Comparison of ENCODE assay signal across 8 cellular contexts in the genomic region with DNA sequence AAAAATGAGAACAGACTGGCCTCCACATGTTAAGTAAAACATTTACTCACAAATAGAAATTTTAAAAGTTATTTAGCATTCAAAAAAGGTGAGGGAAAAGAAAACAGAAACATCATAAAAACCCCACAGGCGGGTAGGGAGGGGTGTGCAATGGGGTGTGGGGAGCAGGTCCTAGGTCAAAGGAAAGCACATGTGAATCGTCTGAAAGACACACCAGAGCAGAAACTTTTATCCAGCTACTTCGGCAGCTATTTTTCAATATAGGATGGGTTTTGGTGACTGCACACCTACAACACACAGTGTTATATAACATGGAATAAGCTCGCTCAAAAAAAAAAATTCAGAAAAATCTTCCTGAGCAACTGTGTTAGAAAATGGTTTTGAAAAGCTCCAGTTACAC.
DNase-seq lines count a peak whose midpoint lies in the region; ATAC-seq lines count a peak whose summit lies in the region.

No MANE protein-coding gene starts in this region.

- no peaks in the 10 kb centered on the region for H3K9me3 ChIP-seq in BLaER1
- H3K9me3 ChIP-seq in mucosa of rectum (ENCODE audit: control insufficient read depth in 2 of 2, low read length in 2 of 2), result no peaks in the 10 kb centered on the region

- ATAC-seq in HG03469 (IDR thresholded peaks at IDR 0.05; ENCODE audit: unreplicated experiment), result no peak

- no peaks in the 10 kb centered on the region for H3K27me3 ChIP-seq in BLaER1
- H3K27me3 ChIP-seq in mucosa of rectum (ENCODE audit: control insufficient read depth in 2 of 2, insufficient read depth in 2 of 2, low read length in 2 of 2), result no peaks in the 10 kb centered on the region

- H3K36me3 ChIP-seq in BLaER1, result peaks cover 21% of the 10 kb centered on the region
- H3K36me3 ChIP-seq in mucosa of rectum (ENCODE audit: control insufficient read depth in 2 of 2, insufficient read depth in 2 of 2, low read length in 2 of 2), result no peaks in the 10 kb centered on the region

- H3K4me2 ChIP-seq in BLaER1, result peak overlapping the region; percentile 87

- peak overlapping the region; percentile 82 for H3K4me3 ChIP-seq in BLaER1
- peak overlapping the region; percentile 79 to 93 for H3K4me3 ChIP-seq in mucosa of rectum (ENCODE audit: low read length in 2 of 2)

- DNase-seq in LoVo (ENCODE audit: low spot score) (peak; percentile 9), caudate nucleus (lab: John Stamatoyannopoulos, UW) (no peak), cerebellar nuclear complex (lab: John Stamatoyannopoulos, UW) (no peak), GDM1 (lab: John Stamatoyannopoulos, UW) (no peak)
- no peak for DNase-seq in activated effector memory CD4-positive, alpha-beta T cell treated with anti-CD3 and anti-CD28 coated beads, Interleukin-2, amount 50 U/mL, for 16 hours

- H3K9ac ChIP-seq in BLaER1 (peak overlapping the region; percentile 82), mucosa of rectum (ENCODE audit: low read depth in 1 of 2, low read length in 2 of 2) (peak overlapping the region; percentile 93 to 98)

- peaks cover 51% of the 10 kb centered on the region for H3K4me1 ChIP-seq in BLaER1
- peaks cover 23 to 27% of the 10 kb centered on the region in 2 donors for H3K4me1 ChIP-seq in mucosa of rectum (ENCODE audit: control insufficient read depth in 2 of 2, insufficient read depth in 2 of 2, low read length in 2 of 2)

- H3K27ac ChIP-seq in BLaER1 (peak overlapping the region; percentile 96), caudate nucleus (ENCODE audit: low read depth, low read length) (peak overlapping the region; percentile 85), mucosa of rectum (ENCODE audit: low read depth in 2 of 2, low read length in 2 of 2) (peak overlapping the region; percentile 94 to 95)

- H4K20me1 ChIP-seq in BLaER1, result peaks cover 56% of the 10 kb centered on the region
